1 cellular context compared by ENCODE assay signal in genomic region chr14:35628989-35629388, GRCh38.
TF ChIP-seq lines count a peak whose summit lies in the region.

No MANE protein-coding gene starts in this region.

TF ChIP-seq in GM23338, 12 proteins besides CTCF, POLR2A, EP300 and RAD21 (continued from another document):
- TF ChIP-seq, protein P1, sequence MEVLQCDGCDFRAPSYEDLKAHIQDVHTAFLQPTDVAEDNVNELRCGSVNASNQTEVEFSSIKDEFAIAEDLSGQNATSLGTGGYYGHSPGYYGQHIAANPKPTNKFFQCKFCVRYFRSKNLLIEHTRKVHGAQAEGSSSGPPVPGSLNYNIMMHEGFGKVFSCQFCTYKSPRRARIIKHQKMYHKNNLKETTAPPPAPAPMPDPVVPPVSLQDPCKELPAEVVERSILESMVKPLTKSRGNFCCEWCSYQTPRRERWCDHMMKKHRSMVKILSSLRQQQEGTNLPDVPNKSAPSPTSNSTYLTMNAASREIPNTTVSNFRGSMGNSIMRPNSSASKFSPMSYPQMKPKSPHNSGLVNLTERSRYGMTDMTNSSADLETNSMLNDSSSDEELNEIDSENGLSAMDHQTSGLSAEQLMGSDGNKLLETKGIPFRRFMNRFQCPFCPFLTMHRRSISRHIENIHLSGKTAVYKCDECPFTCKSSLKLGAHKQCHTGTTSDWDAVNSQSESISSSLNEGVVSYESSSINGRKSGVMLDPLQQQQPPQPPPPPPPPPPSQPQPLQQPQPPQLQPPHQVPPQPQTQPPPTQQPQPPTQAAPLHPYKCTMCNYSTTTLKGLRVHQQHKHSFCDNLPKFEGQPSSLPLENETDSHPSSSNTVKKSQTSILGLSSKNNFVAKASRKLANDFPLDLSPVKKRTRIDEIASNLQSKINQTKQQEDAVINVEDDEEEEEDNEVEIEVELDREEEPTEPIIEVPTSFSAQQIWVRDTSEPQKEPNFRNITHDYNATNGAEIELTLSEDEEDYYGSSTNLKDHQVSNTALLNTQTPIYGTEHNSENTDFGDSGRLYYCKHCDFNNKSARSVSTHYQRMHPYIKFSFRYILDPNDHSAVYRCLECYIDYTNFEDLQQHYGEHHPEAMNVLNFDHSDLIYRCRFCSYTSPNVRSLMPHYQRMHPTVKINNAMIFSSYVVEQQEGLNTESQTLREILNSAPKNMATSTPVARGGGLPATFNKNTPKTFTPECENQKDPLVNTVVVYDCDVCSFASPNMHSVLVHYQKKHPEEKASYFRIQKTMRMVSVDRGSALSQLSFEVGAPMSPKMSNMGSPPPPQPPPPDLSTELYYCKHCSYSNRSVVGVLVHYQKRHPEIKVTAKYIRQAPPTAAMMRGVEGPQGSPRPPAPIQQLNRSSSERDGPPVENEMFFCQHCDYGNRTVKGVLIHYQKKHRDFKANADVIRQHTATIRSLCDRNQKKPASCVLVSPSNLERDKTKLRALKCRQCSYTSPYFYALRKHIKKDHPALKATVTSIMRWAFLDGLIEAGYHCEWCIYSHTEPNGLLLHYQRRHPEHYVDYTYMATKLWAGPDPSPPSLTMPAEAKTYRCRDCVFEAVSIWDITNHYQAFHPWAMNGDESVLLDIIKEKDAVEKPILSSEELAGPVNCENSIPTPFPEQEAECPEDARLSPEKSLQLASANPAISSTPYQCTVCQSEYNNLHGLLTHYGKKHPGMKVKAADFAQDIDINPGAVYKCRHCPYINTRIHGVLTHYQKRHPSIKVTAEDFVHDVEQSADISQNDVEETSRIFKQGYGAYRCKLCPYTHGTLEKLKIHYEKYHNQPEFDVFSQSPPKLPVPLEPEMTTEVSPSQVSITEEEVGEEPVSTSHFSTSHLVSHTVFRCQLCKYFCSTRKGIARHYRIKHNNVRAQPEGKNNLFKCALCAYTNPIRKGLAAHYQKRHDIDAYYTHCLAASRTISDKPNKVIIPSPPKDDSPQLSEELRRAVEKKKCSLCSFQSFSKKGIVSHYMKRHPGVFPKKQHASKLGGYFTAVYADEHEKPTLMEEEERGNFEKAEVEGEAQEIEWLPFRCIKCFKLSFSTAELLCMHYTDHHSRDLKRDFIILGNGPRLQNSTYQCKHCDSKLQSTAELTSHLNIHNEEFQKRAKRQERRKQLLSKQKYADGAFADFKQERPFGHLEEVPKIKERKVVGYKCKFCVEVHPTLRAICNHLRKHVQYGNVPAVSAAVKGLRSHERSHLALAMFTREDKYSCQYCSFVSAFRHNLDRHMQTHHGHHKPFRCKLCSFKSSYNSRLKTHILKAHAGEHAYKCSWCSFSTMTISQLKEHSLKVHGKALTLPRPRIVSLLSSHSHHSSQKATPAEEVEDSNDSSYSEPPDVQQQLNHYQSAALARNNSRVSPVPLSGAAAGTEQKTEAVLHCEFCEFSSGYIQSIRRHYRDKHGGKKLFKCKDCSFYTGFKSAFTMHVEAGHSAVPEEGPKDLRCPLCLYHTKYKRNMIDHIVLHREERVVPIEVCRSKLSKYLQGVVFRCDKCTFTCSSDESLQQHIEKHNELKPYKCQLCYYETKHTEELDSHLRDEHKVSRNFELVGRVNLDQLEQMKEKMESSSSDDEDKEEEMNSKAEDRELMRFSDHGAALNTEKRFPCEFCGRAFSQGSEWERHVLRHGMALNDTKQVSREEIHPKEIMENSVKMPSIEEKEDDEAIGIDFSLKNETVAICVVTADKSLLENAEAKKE (CRISPR knock-in tag; IDR thresholded peaks at IDR 0.05) = no peak
- no peak for TF ChIP-seq REST (IDR thresholded peaks at IDR 0.05; ENCODE audit: unreplicated experiment)
- no peak for TF ChIP-seq ZNF331 (CRISPR knock-in tag; IDR thresholded peaks at IDR 0.05; ENCODE audit: low read depth)
- TF ChIP-seq EZH2 (IDR thresholded peaks at IDR 0.05; ENCODE audit: low read depth, unreplicated experiment) = no peak
- TF ChIP-seq STAT1 (IDR thresholded peaks at IDR 0.05; ENCODE audit: unreplicated experiment) = no peak
